Comparison of ENCODE assay signal across 15 cellular contexts in the genomic region with DNA sequence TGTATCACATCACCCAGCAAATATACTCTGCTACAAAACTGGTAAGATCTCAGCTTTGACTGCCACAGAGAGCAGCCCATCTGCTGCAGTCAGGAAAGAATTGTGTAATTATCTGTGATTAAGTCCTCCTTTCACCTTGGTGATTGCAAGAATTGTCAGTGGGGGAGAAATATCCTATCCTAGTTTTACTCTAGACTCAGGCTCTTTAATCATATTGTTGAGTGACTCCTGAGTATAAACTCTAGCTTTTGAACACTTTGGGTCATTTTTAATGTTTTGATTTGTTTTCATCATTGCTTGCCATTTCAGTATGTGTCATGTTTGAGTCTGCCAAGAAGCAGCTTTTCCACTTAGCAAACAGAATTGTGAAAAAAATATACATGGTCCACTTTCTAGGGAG. TPM values are rescaled to one million over a fixed set of nuclear protein-coding genes. Genes with fewer than 3 reads are reported as not detected.
DNase-seq lines count a peak whose midpoint lies in the region; ATAC-seq and TF ChIP-seq lines count a peak whose summit lies in the region.
"Had no signal": no experiment of that assay in that cellular context is flagged by ENCODE, and none has a peak within 500 bp of the region (broad histone marks: within the 10 kb centered on the region; RNA-seq: fewer than 3 reads in every experiment).

No MANE protein-coding gene starts in this region.

- H3K4me3 ChIP-seq in left ventricle myocardium inferior (no peak overlapping the region), thoracic aorta (no peak overlapping the region), coronary artery (no peak overlapping the region)

- no peaks in the 10 kb centered on the region for H3K27me3 ChIP-seq in left ventricle myocardium inferior (ENCODE audit: low read depth)
- H3K27me3 ChIP-seq in thoracic aorta (replicated peaks; ENCODE audit: insufficient read depth): no peaks in the 10 kb centered on the region

- no peak for DNase-seq in Right ventricle myocardium inferior (ENCODE audit: missing footprints)
- DNase-seq in left ventricle myocardium inferior: no peak
- peak; percentile 75 for DNase-seq in NCI-H69 (lab: John Stamatoyannopoulos, UW)
- DNase-seq in fibroblast of peridontal ligament (ENCODE audit: extremely low read depth): peak; percentile 80
- no peak for DNase-seq in thoracic aorta (ENCODE audit: low spot score)
- DNase-seq in RWPE1 (ENCODE audit: low spot score): no peak
- DNase-seq in inferior parietal cortex (ENCODE audit: extremely low spot score): no peak
- DNase-seq in coronary artery (ENCODE audit: low spot score): no peak
- DNase-seq: cortex of kidney; NCI-H526; posterior cingulate gyrus; stimulated activated naive CD8-positive, alpha-beta T cell treated with anti-CD3 and anti-CD28 coated beads, Interleukin-15, amount 100 ng/mL, for 72 hours had no signal

- H3K36me3 ChIP-seq in left ventricle myocardium inferior (peaks cover 6% of the 10 kb centered on the region), thoracic aorta (no peaks in the 10 kb centered on the region)

- H3K9me3 ChIP-seq in left ventricle myocardium inferior (replicated peaks) (no peaks in the 10 kb centered on the region), thoracic aorta (no peaks in the 10 kb centered on the region)

- H3K27ac ChIP-seq in left ventricle myocardium inferior (replicated peaks) (no peak overlapping the region), thoracic aorta (peak overlapping the region; percentile 13 to 51), RWPE1 (no peak overlapping the region), coronary artery (no peak overlapping the region)

- POLR2A ChIA-PET in RWPE1 (lab: Yijun Ruan, JAX; ENCODE audit: low non-redundant PET): no interaction called here

- CTCF ChIA-PET in RWPE1 (lab: Yijun Ruan, JAX): interaction anchor here (0.5 to 0.7 kb wide), 2 partner anchors 73 to 419 kb away, joined by 3 to 4 read pairs; no protein-coding TSS in a partner anchor

- TF ChIP-seq CTCF in left ventricle myocardium inferior (IDR thresholded peaks at IDR 0.05; ENCODE audit: borderline replicate concordance) (no peak), thoracic aorta (IDR thresholded peaks at IDR 0.05) (no peak), RWPE1 (conservative IDR thresholded peaks at IDR 0.05; ENCODE audit: low read depth) (no peak), coronary artery (IDR thresholded peaks at IDR 0.05) (no peak)

- intact Hi-C loops in Right ventricle myocardium inferior (cut with DNase I): no loop called here
- intact Hi-C loops in left ventricle myocardium inferior (cut with micrococcal nuclease): no loop called here

- H3K4me1 ChIP-seq in left ventricle myocardium inferior: no peaks in the 10 kb centered on the region
- peaks cover 7 to 23% of the 10 kb centered on the region in 2 donors for H3K4me1 ChIP-seq in thoracic aorta (ENCODE audit: control insufficient read depth in 1 of 2, low read depth in 2 of 2)

- ATAC-seq in Right ventricle myocardium inferior: peak; percentile 26
- ATAC-seq in thoracic aorta (ENCODE audit: insufficient number of reproducible peaks, low FRiP score, low read depth): no peak
- ATAC-seq: HepG2; stimulated activated naive CD8-positive, alpha-beta T cell treated with anti-CD3 and anti-CD28 coated beads, Interleukin-15, amount 100 ng/mL, for 72 hours; WTC11 had no signal

RNA-seq across cellular contexts. Expression of a gene that starts 32.1 kb away (rescaled TPM):
- total RNA-seq in Right ventricle myocardium inferior (41.2 TPM), left ventricle myocardium inferior (25.2 TPM), thoracic aorta (1,000 to 10,000 TPM in 1 of 2 donors, 100 to 1,000 TPM in 1; 870 to 1,101 TPM)
- total RNA-seq: activated CD8-positive, alpha-beta memory T cell treated with anti-CD3 and anti-CD28 coated beads for 36 hours had no signal

Comparison
In these comparisons a context has a peak if more than half of its experiments do, and no peak if none do; other contexts are left out.
1. DNase-seq: peak in NCI-H69 (single experiment) and fibroblast of peridontal ligament (single experiment); none in Right ventricle myocardium inferior (single experiment), left ventricle myocardium inferior (single experiment), thoracic aorta (single experiment), RWPE1 (single experiment), inferior parietal cortex (single experiment) and coronary artery (single experiment).
2. H3K27ac ChIP-seq: peak in thoracic aorta (2 of 2); none in left ventricle myocardium inferior (single experiment), RWPE1 (single experiment) and coronary artery (0 of 2).
3. RNA of a gene that starts 32.1 kb away (total RNA-seq): 870 to 1,101 TPM in thoracic aorta; 41.2 TPM in Right ventricle myocardium inferior (single experiment) and 25.2 TPM in left ventricle myocardium inferior (single experiment); every median in the first group is over 10 times any median in the second.